1 cellular context compared by ENCODE assay signal in the genomic region with DNA sequence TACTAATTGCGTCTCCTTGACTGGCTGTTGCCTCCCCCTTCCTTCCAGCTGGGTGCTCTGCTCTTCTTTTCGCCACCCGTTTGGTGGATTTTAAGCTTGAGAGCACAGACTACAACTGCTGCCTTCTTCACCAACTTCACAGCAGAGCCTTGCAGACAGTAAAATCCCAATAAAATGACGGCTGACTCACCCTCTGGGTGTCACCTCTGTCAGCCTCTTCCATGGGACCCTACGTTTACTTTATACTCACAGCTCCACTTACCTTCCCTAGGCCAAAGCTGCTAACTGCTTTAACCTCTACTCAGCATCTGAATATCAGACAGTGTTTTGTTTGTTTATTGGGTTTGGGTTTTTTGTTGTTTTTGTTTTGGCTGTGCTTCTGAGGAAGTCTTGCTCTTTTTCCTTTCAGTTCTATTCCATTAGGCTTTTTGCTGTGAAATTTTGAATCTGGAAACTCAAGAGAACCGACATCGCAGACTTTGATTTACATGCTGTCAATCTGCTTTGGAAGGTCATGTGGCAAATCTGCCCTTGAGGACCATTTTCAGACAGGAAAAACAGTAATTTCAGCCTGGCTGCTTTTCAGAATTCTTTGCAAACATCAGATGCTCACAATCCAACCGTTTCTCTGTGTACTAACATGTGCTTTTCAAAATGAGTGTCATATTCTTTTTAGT.
TF ChIP-seq lines count a peak whose summit lies in the region.

No MANE protein-coding gene starts in this region.

TF ChIP-seq in WTC11, 78 proteins besides CTCF, POLR2A, EP300 and RAD21 (continued from another document):
- TF ChIP-seq, protein P1, sequence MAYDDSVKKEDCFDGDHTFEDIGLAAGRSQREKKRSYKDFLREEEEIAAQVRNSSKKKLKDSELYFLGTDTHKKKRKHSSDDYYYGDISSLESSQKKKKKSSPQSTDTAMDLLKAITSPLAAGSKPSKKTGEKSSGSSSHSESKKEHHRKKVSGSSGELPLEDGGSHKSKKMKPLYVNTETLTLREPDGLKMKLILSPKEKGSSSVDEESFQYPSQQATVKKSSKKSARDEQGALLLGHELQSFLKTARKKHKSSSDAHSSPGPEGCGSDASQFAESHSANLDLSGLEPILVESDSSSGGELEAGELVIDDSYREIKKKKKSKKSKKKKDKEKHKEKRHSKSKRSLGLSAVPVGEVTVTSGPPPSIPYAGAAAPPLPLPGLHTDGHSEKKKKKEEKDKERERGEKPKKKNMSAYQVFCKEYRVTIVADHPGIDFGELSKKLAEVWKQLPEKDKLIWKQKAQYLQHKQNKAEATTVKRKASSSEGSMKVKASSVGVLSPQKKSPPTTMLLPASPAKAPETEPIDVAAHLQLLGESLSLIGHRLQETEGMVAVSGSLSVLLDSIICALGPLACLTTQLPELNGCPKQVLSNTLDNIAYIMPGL (CRISPR knock-in tag; IDR thresholded peaks at IDR 0.05) = no peak
- TF ChIP-seq EMX1 (CRISPR knock-in tag; IDR thresholded peaks at IDR 0.05) = no peak
TF ChIP-seq in WTC11: peak in this region for 0.
